25 cellular contexts compared by ENCODE assay signal in the genomic region with DNA sequence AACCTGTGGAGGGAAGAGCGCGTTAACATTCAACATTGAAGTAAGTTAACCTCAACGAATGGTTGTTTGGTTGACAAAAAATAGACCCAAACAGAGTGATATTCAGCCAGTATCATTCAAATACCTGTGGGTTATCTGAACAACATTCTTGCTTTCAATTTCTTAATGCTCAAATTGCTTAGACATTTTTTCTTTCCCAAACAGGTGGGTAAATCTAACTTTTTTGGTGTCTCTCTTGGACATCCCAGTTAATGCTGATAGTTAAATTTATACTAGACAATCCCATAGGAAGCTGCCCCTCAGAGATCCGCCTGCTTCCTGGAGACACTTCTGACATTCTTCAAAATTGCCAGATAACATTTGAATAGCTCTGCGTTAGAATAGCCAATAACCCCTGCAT. TPM values are rescaled to one million over a fixed set of nuclear protein-coding genes. Genes with fewer than 3 reads are reported as not detected.
DNase-seq lines count a peak whose midpoint lies in the region; ATAC-seq, FAIRE-seq and TF ChIP-seq lines count a peak whose summit lies in the region.
"Had no signal": no experiment of that assay in that cellular context is flagged by ENCODE, and none has a peak within 500 bp of the region (broad histone marks: within the 10 kb centered on the region; RNA-seq: fewer than 3 reads in every experiment).

No MANE protein-coding gene starts in this region.

- WGBS in HepG2 (ENCODE audit: low lambda C conversion rate) = 88% methylated on average over 5 of the region's 5 CpGs
- 52% methylated on average over 4 of the region's 5 CpGs for WGBS in right lobe of liver (ENCODE audit: insufficient coverage, low coverage, low lambda C conversion rate, missing lambda C conversion rate)
- WGBS in GM12878 (ENCODE audit: insufficient coverage, insufficient replicate concordance, low lambda C conversion rate, missing lambda C conversion rate) = 50% methylated on average over 5 of the region's 5 CpGs

- H3K36me3 ChIP-seq in HepG2 (replicated peaks in 1 of 2; ENCODE audit: control insufficient read depth in 1 of 2, insufficient read depth in 2 of 2, low read length in 2 of 2) (no peaks in the 10 kb centered on the region), right lobe of liver (no peaks in the 10 kb centered on the region), GM12878 (ENCODE audit: control insufficient read depth in 2 of 2, insufficient read depth in 2 of 2, low read length in 1 of 2) (no peaks in the 10 kb centered on the region), SJCRH30 (no peaks in the 10 kb centered on the region)
- H3K36me3 ChIP-seq: BE2C; BLaER1 treated with 17β-estradiol and CSF1 and Interleukin-3, amounts not matched to agents 10 nM and 100 nM had no signal

- H3K27me3 ChIP-seq in HepG2 (ENCODE audit: control insufficient read depth in 1 of 2, insufficient read depth in 2 of 2, low read length in 2 of 2) (no peaks in the 10 kb centered on the region), right lobe of liver (no peaks in the 10 kb centered on the region), GM12878 (replicated peaks in 1 of 2; ENCODE audit: control insufficient read depth in 2 of 2, insufficient read depth in 2 of 2, low read length in 1 of 2) (no peaks in the 10 kb centered on the region), SJCRH30 (no peaks in the 10 kb centered on the region)
- H3K27me3 ChIP-seq: BE2C; BLaER1 treated with 17β-estradiol and CSF1 and Interleukin-3, amounts not matched to agents 10 nM and 100 nM had no signal

- DNase-seq in HepG2 (ENCODE audit: low spot score) (no peak), right lobe of liver (no peak), GM12878 (ENCODE audit: low read depth, low spot score) (no peak), urothelium cell line (ENCODE audit: low spot score) (no peak), SJCRH30 (no peak)
- DNase-seq in activated naive CD4-positive, alpha-beta T cell treated with anti-CD3 and anti-CD28 coated beads, Interleukin-2, amount 50 U/mL, for 72 hours (ENCODE audit: low spot score in 2 of 2) = no peak
- DNase-seq: 8988T; ACHN; AML-193; BE2C; CD4-positive, alpha-beta T cell; CD8-positive, alpha-beta memory T cell; DMS 273 treated with DMSO at 0.1 percent for 48 hours; DMS79; EL; GDM1; H7; HCEC 1CT had no signal

- H3K4me2 ChIP-seq in HepG2 (ENCODE audit: low read depth, low read length) = no peak overlapping the region
- no peak overlapping the region for H3K4me2 ChIP-seq in GM12878 (ENCODE audit: control insufficient read depth, insufficient read depth)
- H3K4me2 ChIP-seq: BLaER1 treated with 17β-estradiol and CSF1 and Interleukin-3, amounts not matched to agents 10 nM and 100 nM had no signal

- H2AFZ ChIP-seq in HepG2 (ENCODE audit: low read length) (no peak overlapping the region), GM12878 (ENCODE audit: control insufficient read depth, low read depth, low read length) (no peak overlapping the region)

- H4K20me1 ChIP-seq in HepG2 (ENCODE audit: insufficient read depth, low read length) (no peaks in the 10 kb centered on the region), GM12878 (ENCODE audit: control insufficient read depth, insufficient read depth) (no peaks in the 10 kb centered on the region)
- H4K20me1 ChIP-seq: BLaER1 treated with 17β-estradiol and CSF1 and Interleukin-3, amounts not matched to agents 10 nM and 100 nM had no signal

- CTCF ChIA-PET in HepG2 (lab: Yijun Ruan, JAX; ENCODE audit: low intra/inter-chr PET ratio, low total read pairs) = interaction anchor here (0.8 to 6.9 kb wide), 3 partner anchors 43 to 90 kb away, joined by 3 to 92 read pairs (median 3); no protein-coding TSS in a partner anchor
- CTCF ChIA-PET in GM12878 (lab: Yijun Ruan, JAX) = interaction anchor here (0.8 to 3.5 kb wide), 3 partner anchors 90 to 138 kb away, joined by 3 to 19 read pairs (median 3); no protein-coding TSS in a partner anchor

- H3K79me2 ChIP-seq in HepG2 (ENCODE audit: insufficient read depth, low read length) (no peaks in the 10 kb centered on the region), GM12878 (ENCODE audit: control insufficient read depth, insufficient read depth, low read length) (no peaks in the 10 kb centered on the region)

- no peaks in the 10 kb centered on the region for H3K9me3 Mint-ChIP-seq in activated naive CD4-positive, alpha-beta T cell treated with anti-CD3 and anti-CD28 coated beads, Interleukin-2, amount 50 U/mL, for 72 hours
- H3K9me3 Mint-ChIP-seq: CD14-positive monocyte; CD4-positive, alpha-beta T cell; CD8-positive, alpha-beta memory T cell had no signal

- no TSS peak for BruUV-seq in HepG2 (replicated peaks; lab: Mats Ljungman, UMichigan)
- no TSS peak for BruUV-seq in GM12878 (replicated peaks; lab: Mats Ljungman, UMichigan)

- RAD21 ChIA-PET in GM12878 (lab: Charles Lee; ENCODE audit: unreplicated experiment) = no interaction called here

- POLR2A ChIA-PET in HepG2 (lab: Yijun Ruan, JAX) = interaction anchor here (1.0 to 3.6 kb wide), 17 partner anchors 14 to 393 kb away, joined by 3 to 149 read pairs (median 11); a partner anchor contains a TSS
- POLR2A ChIA-PET in GM12878 (lab: Charles Lee) = no interaction called here

- in situ Hi-C loops in HepG2 (cut with HindIII; ENCODE audit: extremely low pct_ligation_motif_present, low pct_unique_long_range_greater_than_20kb) = loop anchor here (10.0 kb wide), 1 partner anchor 59 kb away; no protein-coding TSS in a partner anchor
- in situ Hi-C loops in GM12878 (cut with MboI) = loop anchor here (10.0 kb wide), 1 partner anchor 639 kb away; no protein-coding TSS in a partner anchor

- TF ChIP-seq EP300 in HepG2 (IDR thresholded peaks at IDR 0.05; ENCODE audit: low read depth in 2 of 2, low read length in 2 of 2) (no peak), HepG2 (CRISPR knock-in tag; IDR thresholded peaks at IDR 0.05; ENCODE audit: borderline replicate concordance) (no peak), GM12878 (IDR thresholded peaks at IDR 0.05; ENCODE audit: borderline replicate concordance in 1 of 2, control insufficient read depth in 1 of 2, low read depth in 2 of 2, low read length in 2 of 2) (no peak)

- no peak for TF ChIP-seq POLR2A in HepG2 (IDR thresholded peaks at IDR 0.05; ENCODE audit: insufficient read depth in 1 of 2, low read depth in 2 of 2, low read length in 2 of 2)
- TF ChIP-seq POLR2A in right lobe of liver (IDR thresholded peaks at IDR 0.05) = no peak
- no peak for TF ChIP-seq POLR2A in GM12878 (IDR thresholded peaks at IDR 0.05; ENCODE audit: low read depth, low read length)

- intact Hi-C loops in HepG2 (cut with micrococcal nuclease; ENCODE audit: unreplicated experiment) = loop anchor here (1.0 to 2.0 kb wide), 5 partner anchors 17 to 91 kb away; no protein-coding TSS in a partner anchor
- intact Hi-C loops in right lobe of liver (cut with DNase I) = no loop called here
- intact Hi-C loops in GM12878 (cut with micrococcal nuclease; ENCODE audit: unreplicated experiment) = loop anchor here (10.0 kb wide), 2 partner anchors 619 to 779 kb away; no protein-coding TSS in a partner anchor

- SMC1A ChIA-PET in GM12878 (lab: Charles Lee; ENCODE audit: uncharacterized antibody, unreplicated experiment) = no interaction called here

- TF ChIP-seq RAD21 in HepG2 (CRISPR knock-in tag; IDR thresholded peaks at IDR 0.05) (no peak), GM12878 (IDR thresholded peaks at IDR 0.05; ENCODE audit: insufficient read depth, low read depth, low read length) (no peak)

- H3K9ac ChIP-seq in HepG2 (ENCODE audit: insufficient read depth, low read depth, low read length) (no peak overlapping the region), GM12878 (ENCODE audit: control insufficient read depth, insufficient read depth, low read length) (no peak overlapping the region)
- H3K9ac ChIP-seq: BLaER1 treated with 17β-estradiol and CSF1 and Interleukin-3, amounts not matched to agents 10 nM and 100 nM had no signal

- H3K27ac Mint-ChIP-seq in activated naive CD4-positive, alpha-beta T cell treated with anti-CD3 and anti-CD28 coated beads, Interleukin-2, amount 50 U/mL, for 72 hours = no peak overlapping the region
- H3K27ac Mint-ChIP-seq: CD4-positive, alpha-beta T cell; CD8-positive, alpha-beta memory T cell had no signal

- H3K9me3 ChIP-seq in HepG2 (ENCODE audit: low read length) (no peaks in the 10 kb centered on the region), right lobe of liver (no peaks in the 10 kb centered on the region), GM12878 (replicated peaks; ENCODE audit: control insufficient read depth, insufficient read depth, low read length) (no peaks in the 10 kb centered on the region), SJCRH30 (replicated peaks) (no peaks in the 10 kb centered on the region)
- H3K9me3 ChIP-seq: A549; BE2C; BLaER1 treated with 17β-estradiol and CSF1 and Interleukin-3, amounts not matched to agents 10 nM and 100 nM had no signal

- TF ChIP-seq CTCF in HepG2 (CRISPR knock-in tag; IDR thresholded peaks at IDR 0.05) (no peak), right lobe of liver (IDR thresholded peaks at IDR 0.05) (no peak), GM12878 (IDR thresholded peaks at IDR 0.05 in 2 of 3, conservative IDR thresholded peaks at IDR 0.05 in 1 of 3; ENCODE audit: control insufficient read depth in 2 of 3, extremely low read depth in 1 of 3, insufficient read depth in 1 of 3, low read depth in 3 of 3, low read length in 3 of 3) (no peak)

- H3K4me3 ChIP-seq in HepG2 (replicated peaks in 1 of 3; ENCODE audit: insufficient read depth in 1 of 3, low read depth in 2 of 3, low read length in 3 of 3) (no peak overlapping the region), right lobe of liver (no peak overlapping the region), GM12878 (no peak overlapping the region), SJCRH30 (no peak overlapping the region)
- H3K4me3 ChIP-seq: A549; BLaER1 treated with 17β-estradiol and CSF1 and Interleukin-3, amounts not matched to agents 10 nM and 100 nM had no signal

- FAIRE-seq in HepG2 (lab: Jason Lieb, UNC) (peak; percentile 15), GM12878 (lab: Jason Lieb, UNC) (no peak), urothelium cell line (lab: Jason Lieb, UNC) (peak; percentile 53)
- FAIRE-seq: A549, D721Med, GM12891, GM18507, H1 had no signal

- H3K4me1 ChIP-seq in HepG2 (ENCODE audit: insufficient read depth, low read length) = peaks cover 47% of the 10 kb centered on the region
- no peaks in the 10 kb centered on the region for H3K4me1 ChIP-seq in right lobe of liver
- H3K4me1 ChIP-seq in GM12878 (ENCODE audit: control insufficient read depth, insufficient read depth, low read length) = peaks cover 14% of the 10 kb centered on the region
- no peaks in the 10 kb centered on the region for H3K4me1 ChIP-seq in SJCRH30
- H3K4me1 ChIP-seq: BLaER1 treated with 17β-estradiol and CSF1 and Interleukin-3, amounts not matched to agents 10 nM and 100 nM had no signal

- H3K27ac ChIP-seq in HepG2 (ENCODE audit: extremely low read length, insufficient read depth, low read length) (no peak overlapping the region), right lobe of liver (no peak overlapping the region), GM12878 (ENCODE audit: control insufficient read depth, insufficient read depth) (no peak overlapping the region), SJCRH30 (no peak overlapping the region)
- H3K27ac ChIP-seq: BLaER1 treated with 17β-estradiol and CSF1 and Interleukin-3, amounts not matched to agents 10 nM and 100 nM had no signal

- H3K36me3 Mint-ChIP-seq in activated naive CD4-positive, alpha-beta T cell treated with anti-CD3 and anti-CD28 coated beads, Interleukin-2, amount 50 U/mL, for 72 hours = no peaks in the 10 kb centered on the region
- H3K36me3 Mint-ChIP-seq: CD14-positive monocyte; CD8-positive, alpha-beta memory T cell had no signal

- ATAC-seq in HepG2 (no peak), right lobe of liver (no peak), GM12878 (no peak)
- no peak for ATAC-seq in activated naive CD4-positive, alpha-beta T cell treated with anti-CD3 and anti-CD28 coated beads, Interleukin-2, amount 50 U/mL, for 72 hours

RNA-seq across cellular contexts. Expression of a gene that starts 14.1 kb away (rescaled TPM):
- 227 and 299 TPM in 2 replicates for total RNA-seq in HepG2 (2016; rRNA removed; fragmentation: Illumina TruSeq; extraction: Trizol)
- 116 and 137 TPM in 2 replicates for total RNA-seq in HepG2 (2016; cell fraction: cytosol; rRNA removed; fragmentation: Illumina TruSeq; extraction: Trizol; ENCODE audit: low read depth)
- total RNA-seq in HepG2 (2016; cell fraction: insoluble cytoplasmic fraction; rRNA removed; fragmentation: Illumina TruSeq; extraction: Trizol) = 227 and 317 TPM in 2 replicates
- total RNA-seq in HepG2 (2016; cell fraction: membrane; rRNA removed; fragmentation: Illumina TruSeq; extraction: Trizol) = 141 and 157 TPM in 2 replicates
- 81.8 and 87.1 TPM in 2 replicates for total RNA-seq in HepG2 (2016; cell fraction: nucleus; rRNA removed; fragmentation: Illumina TruSeq; extraction: Trizol)
- 41.7 and 59.8 TPM in 2 replicates for polyA plus RNA-seq in HepG2 (2011; rRNA removed)
- 37.0 and 54.6 TPM in 2 replicates for polyA plus RNA-seq in HepG2 (2011; cell fraction: cytosol; rRNA removed)
- 11.6 and 20.3 TPM in 2 replicates for polyA plus RNA-seq in HepG2 (2011; cell fraction: nucleus; rRNA removed)
- polyA plus RNA-seq in HepG2 (2012) = 152 and 165 TPM in 2 replicates
- 106 and 114 TPM in 2 replicates for polyA plus RNA-seq in HepG2 (2016; cell fraction: cytosol; fragmentation: Illumina TruSeq; extraction: Trizol; ENCODE audit: low read depth)
- 248 and 300 TPM in 2 replicates for polyA plus RNA-seq in HepG2 (2016; cell fraction: insoluble cytoplasmic fraction; fragmentation: Illumina TruSeq; extraction: Trizol; ENCODE audit: low read depth)
- polyA plus RNA-seq in HepG2 (2016; cell fraction: membrane; fragmentation: Illumina TruSeq; extraction: Trizol; ENCODE audit: low read depth) = 116 and 120 TPM in 2 replicates
- 122 and 141 TPM in 2 replicates for polyA plus RNA-seq in HepG2 (2016; cell fraction: nucleus; fragmentation: Illumina TruSeq; extraction: Trizol; ENCODE audit: insufficient read depth, low read depth)
- 0.28 and 1.1 TPM in 2 replicates for polyA minus RNA-seq in HepG2 (2011; rRNA and poly(A)+ RNA removed; ENCODE audit: low replicate concordance)
- polyA minus RNA-seq in HepG2 (2011; cell fraction: cytosol; rRNA and poly(A)+ RNA removed) = 31.9 and 32.4 TPM in 2 replicates
- 16.5 and 23.9 TPM in 2 replicates for polyA minus RNA-seq in HepG2 (2011; cell fraction: nucleus; rRNA and poly(A)+ RNA removed)
- total RNA-seq in right lobe of liver = 10 to 100 TPM in 2 of 6 experiments, 1 to 10 TPM in 4; 4.2 to 50.9 (median 7.9) TPM
- total RNA-seq in GM12878 (2013; cell fraction: nucleolus; rRNA removed) = 6.5 and 8.4 TPM in 2 replicates
- 40.0 and 54.8 TPM in 2 replicates for total RNA-seq in GM12878 (2014; rRNA removed)
- 88.4 and 94.5 TPM in 2 replicates for total RNA-seq in GM12878 (2014; rRNA removed; fragmentation: Illumina TruSeq; extraction: Trizol)
- 36.9 and 39.0 TPM in 2 replicates for total RNA-seq in GM12878 (2021)
- polyA plus RNA-seq in GM12878 (2011; ENCODE audit: low read depth) = 11.2 TPM
- polyA plus RNA-seq in GM12878 (2011; rRNA removed) = 60.8 and 128 TPM in 2 replicates
- polyA plus RNA-seq in GM12878 (2011; cell fraction: cytosol; rRNA removed) = 16.6 and 21.9 TPM in 2 replicates
- polyA plus RNA-seq in GM12878 (2011; cell fraction: nucleus; rRNA removed) = 20.8 and 22.9 TPM in 2 replicates
- polyA plus RNA-seq in GM12878 (2012) = 58.4 and 77.9 TPM in 2 replicates
- 136 and 201 TPM in 2 replicates for polyA plus RNA-seq in GM12878 (2014; fragmentation: Illumina TruSeq; extraction: Trizol)
- polyA plus RNA-seq in GM12878 (2014; fragmentation: Nextera tagmentation; extraction: Ambion mirVana) = 100 to 1,000 TPM; 121 to 123 TPM
- 51.0 and 76.6 TPM in 2 replicates for polyA plus RNA-seq in GM12878 (2014; rRNA removed)
- polyA plus RNA-seq in GM12878 (2016; fragmentation: Nextera tagmentation; extraction: Ambion mirVana) = 10 to 100 TPM; 78.1 to 87.5 TPM
- polyA minus RNA-seq in GM12878 (2011; rRNA and poly(A)+ RNA removed) = 4.4 and 6.5 TPM in 2 replicates
- 5.4 and 8.2 TPM in 2 replicates for polyA minus RNA-seq in GM12878 (2011; cell fraction: cytosol; rRNA and poly(A)+ RNA removed)
- polyA minus RNA-seq in GM12878 (2011; cell fraction: nucleus; rRNA and poly(A)+ RNA removed) = 0.97 and 2.9 TPM in 2 replicates
- total RNA-seq in activated naive CD4-positive, alpha-beta T cell treated with anti-CD3 and anti-CD28 coated beads, Interleukin-2, amount 50 U/mL, for 72 hours = 10 to 100 TPM; 52.0 to 62.1 TPM
- total RNA-seq in SJCRH30 (2014; rRNA removed; shearing (Covaris generic)) = 129 and 168 TPM in 2 replicates

RNA-seq across cellular contexts. Expression of a gene that starts 20.0 kb away (rescaled TPM):
- total RNA-seq in HepG2 (2016; rRNA removed; fragmentation: Illumina TruSeq; extraction: Trizol) (6.9 and 9.4 TPM in 2 replicates), right lobe of liver (not detected), GM12878 (2014; rRNA removed) (not detected in 2 replicates), GM12878 (2014; rRNA removed; fragmentation: Illumina TruSeq; extraction: Trizol) (not detected in 2 replicates), GM12878 (2021) (0.69 TPM in 1 of 2 replicates, not detected in the other)
- total RNA-seq in HepG2 (2016; cell fraction: cytosol; rRNA removed; fragmentation: Illumina TruSeq; extraction: Trizol; ENCODE audit: low read depth) = 67.3 and 73.1 TPM in 2 replicates
- 6.1 and 9.5 TPM in 2 replicates for total RNA-seq in HepG2 (2016; cell fraction: insoluble cytoplasmic fraction; rRNA removed; fragmentation: Illumina TruSeq; extraction: Trizol)
- 33.5 and 36.3 TPM in 2 replicates for total RNA-seq in HepG2 (2016; cell fraction: membrane; rRNA removed; fragmentation: Illumina TruSeq; extraction: Trizol)
- 7.8 and 8.5 TPM in 2 replicates for total RNA-seq in HepG2 (2016; cell fraction: nucleus; rRNA removed; fragmentation: Illumina TruSeq; extraction: Trizol)
- polyA plus RNA-seq in HepG2 (2011; rRNA removed) (23.7 and 32.7 TPM in 2 replicates), GM12878 (2011; rRNA removed) (not detected in 2 replicates), GM12878 (2014; fragmentation: Illumina TruSeq; extraction: Trizol) (not detected in 2 replicates), GM12878 (2014; fragmentation: Nextera tagmentation; extraction: Ambion mirVana) (not detected), GM12878 (2014; rRNA removed) (not detected in 2 replicates), GM12878 (2016; fragmentation: Nextera tagmentation; extraction: Ambion mirVana) (not detected)
- polyA plus RNA-seq in HepG2 (2011; cell fraction: cytosol; rRNA removed) = 15.3 and 17.1 TPM in 2 replicates
- polyA plus RNA-seq in HepG2 (2011; cell fraction: nucleus; rRNA removed) = 38.3 and 55.7 TPM in 2 replicates
- 1.8 and 6.1 TPM in 2 replicates for polyA plus RNA-seq in HepG2 (2012)
- 0.28 and 0.52 TPM in 2 replicates for polyA plus RNA-seq in HepG2 (2016; cell fraction: cytosol; fragmentation: Illumina TruSeq; extraction: Trizol; ENCODE audit: low read depth)
- 2.7 and 3.9 TPM in 2 replicates for polyA plus RNA-seq in HepG2 (2016; cell fraction: insoluble cytoplasmic fraction; fragmentation: Illumina TruSeq; extraction: Trizol; ENCODE audit: low read depth)
- polyA plus RNA-seq in HepG2 (2016; cell fraction: membrane; fragmentation: Illumina TruSeq; extraction: Trizol; ENCODE audit: low read depth) = 0.63 and 1.2 TPM in 2 replicates
- polyA plus RNA-seq in HepG2 (2016; cell fraction: nucleus; fragmentation: Illumina TruSeq; extraction: Trizol; ENCODE audit: insufficient read depth, low read depth) = 13.8 and 14.1 TPM in 2 replicates
- polyA minus RNA-seq in HepG2 (2011; rRNA and poly(A)+ RNA removed; ENCODE audit: low replicate concordance) = 40.3 TPM in 1 of 2 replicates, not detected in the other
- 45.4 and 51.8 TPM in 2 replicates for polyA minus RNA-seq in HepG2 (2011; cell fraction: cytosol; rRNA and poly(A)+ RNA removed)
- 44.9 and 49.7 TPM in 2 replicates for polyA minus RNA-seq in HepG2 (2011; cell fraction: nucleus; rRNA and poly(A)+ RNA removed)
- total RNA-seq in GM12878 (2013; cell fraction: nucleolus; rRNA removed) = not detected in 2 replicates
- not detected for polyA plus RNA-seq in GM12878 (2011; ENCODE audit: low read depth)
- polyA plus RNA-seq in GM12878 (2011; cell fraction: cytosol; rRNA removed) = not detected in 2 replicates
- not detected in 2 replicates for polyA plus RNA-seq in GM12878 (2011; cell fraction: nucleus; rRNA removed)
- not detected in 2 replicates for polyA plus RNA-seq in GM12878 (2012)
- not detected in 2 replicates for polyA minus RNA-seq in GM12878 (2011; rRNA and poly(A)+ RNA removed)
- polyA minus RNA-seq in GM12878 (2011; cell fraction: cytosol; rRNA and poly(A)+ RNA removed) = not detected in 2 replicates
- polyA minus RNA-seq in GM12878 (2011; cell fraction: nucleus; rRNA and poly(A)+ RNA removed) = not detected in 2 replicates
- not detected for total RNA-seq in activated naive CD4-positive, alpha-beta T cell treated with anti-CD3 and anti-CD28 coated beads, Interleukin-2, amount 50 U/mL, for 72 hours
- total RNA-seq in SJCRH30 (2014; rRNA removed; shearing (Covaris generic)) = not detected in 2 replicates
- total RNA-seq: H1 had no signal
- polyA plus RNA-seq: CD14-positive monocyte, H1 had no signal

Comparison
In these comparisons a context has a peak if more than half of its experiments do, and no peak if none do; other contexts are left out.
1. intact Hi-C loops: an anchor here in HepG2 (1.0 to 2.0 kb wide) and GM12878 (10.0 kb wide); none called in right lobe of liver.